Comparison of ENCODE assay signal across 9 cellular contexts in the genomic region with DNA sequence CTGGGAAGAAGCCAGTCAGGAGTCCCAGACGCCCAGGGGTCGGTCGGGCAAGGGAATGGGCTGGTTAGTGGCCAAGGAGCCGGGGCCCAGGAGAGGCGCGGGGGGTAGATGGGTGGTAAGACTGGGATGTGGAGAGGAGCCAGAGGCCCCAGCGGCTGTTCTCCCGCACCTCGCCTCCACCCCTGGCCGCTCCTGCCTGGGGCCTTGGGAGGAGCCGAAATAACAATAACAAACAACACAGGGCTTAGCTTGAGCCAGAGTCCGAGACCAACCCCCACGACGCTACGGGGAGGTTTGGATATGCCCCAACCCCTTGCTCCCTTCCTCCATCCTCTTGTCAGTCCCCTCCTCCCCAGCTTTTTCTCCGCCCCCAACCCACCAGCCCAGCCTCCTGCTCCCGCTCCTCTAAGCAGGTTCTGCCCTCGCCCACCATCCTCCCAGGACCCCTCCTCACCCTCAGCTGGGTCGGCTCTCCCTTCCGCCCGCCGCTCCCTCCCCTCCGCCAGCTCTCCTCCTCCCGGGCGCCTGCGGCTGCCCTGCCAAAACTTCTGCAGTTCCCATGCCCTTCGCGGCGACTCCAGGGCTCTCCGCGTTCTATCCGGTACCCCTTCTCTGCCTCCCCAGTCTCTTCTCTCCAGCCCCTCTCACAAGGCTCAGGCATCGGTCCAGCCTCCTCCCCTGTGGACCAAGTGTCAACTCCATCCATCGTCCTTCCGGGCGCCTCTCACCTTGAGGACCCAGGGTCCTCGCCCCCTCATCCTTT. TPM values are rescaled to one million over a fixed set of nuclear protein-coding genes. Genes with fewer than 3 reads are reported as not detected.
A peak's percentile ranks its signal among the peaks of the same experiment; 100 is the strongest.
DNase-seq lines count a peak whose midpoint lies in the region; ATAC-seq and TF ChIP-seq lines count a peak whose summit lies in the region.
"Had no signal": no experiment of that assay in that cellular context is flagged by ENCODE, and none has a peak within 500 bp of the region (broad histone marks: within the 10 kb centered on the region; RNA-seq: fewer than 3 reads in every experiment).

No MANE protein-coding gene starts in this region.

- H3K9ac ChIP-seq in iPS-18a (ENCODE audit: low read length) (no peak overlapping the region), smooth muscle cell (ENCODE audit: low read depth) (no peak overlapping the region)

- peaks cover 82% of the 10 kb centered on the region for H3K27me3 Mint-ChIP-seq in T-helper 2 cell treated with Interferon-gamma antibody and Interleukin-4, amounts not matched to agents 5 μg/mL and 100 μg/mL, for 36 hours (ENCODE audit: low read depth)
- H3K27me3 Mint-ChIP-seq in activated CD8-positive, alpha-beta T cell treated with anti-CD3 and anti-CD28 coated beads, Interleukin-2, amount 10 ng/mL, durations not matched to agents 7 days and 5 days (ENCODE audit: low read depth), result peaks cover 69% of the 10 kb centered on the region

- peaks cover 24% of the 10 kb centered on the region for H3K36me3 Mint-ChIP-seq in T-helper 2 cell treated with Interferon-gamma antibody and Interleukin-4, amounts not matched to agents 5 μg/mL and 100 μg/mL, for 36 hours (ENCODE audit: low read depth)
- H3K36me3 Mint-ChIP-seq in activated CD8-positive, alpha-beta T cell treated with anti-CD3 and anti-CD28 coated beads, Interleukin-2, amount 10 ng/mL, durations not matched to agents 7 days and 5 days (ENCODE audit: low read depth), result peaks cover 21% of the 10 kb centered on the region

- no peaks in the 10 kb centered on the region for H3F3A ChIP-seq in smooth muscle cell (ENCODE audit: low read depth)

- H4K20me1 ChIP-seq in smooth muscle cell (ENCODE audit: low read depth), result no peaks in the 10 kb centered on the region

- peaks cover 60% of the 10 kb centered on the region for H3K27me3 ChIP-seq in iPS-18a (ENCODE audit: control insufficient read depth, insufficient read depth, low read length)
- peaks cover 95% of the 10 kb centered on the region for H3K27me3 ChIP-seq in smooth muscle cell (ENCODE audit: low read depth)

- H3K9me3 ChIP-seq in iPS-18a (ENCODE audit: control insufficient read depth, low read depth, low read length) (no peaks in the 10 kb centered on the region), smooth muscle cell (replicated peaks; ENCODE audit: low read depth) (no peaks in the 10 kb centered on the region)

- POLR2A ChIA-PET in activated CD8-positive, alpha-beta T cell treated with anti-CD3 and anti-CD28 coated beads, Interleukin-2, amount 10 ng/mL, durations not matched to agents 7 days and 5 days (lab: Charles Lee), result no interaction called here

- H2AFZ ChIP-seq in smooth muscle cell (ENCODE audit: low read depth), result no peak overlapping the region

- H3K27ac Mint-ChIP-seq in T-helper 2 cell treated with Interferon-gamma antibody and Interleukin-4, amounts not matched to agents 5 μg/mL and 100 μg/mL, for 36 hours, result no peak overlapping the region
- no peak overlapping the region for H3K27ac Mint-ChIP-seq in activated CD8-positive, alpha-beta T cell treated with anti-CD3 and anti-CD28 coated beads, Interleukin-2, amount 10 ng/mL, durations not matched to agents 7 days and 5 days
- H3K27ac Mint-ChIP-seq: immature natural killer cell had no signal

- H3K36me3 ChIP-seq in iPS-18a (ENCODE audit: control insufficient read depth, low read depth, low read length), result peaks cover 4% of the 10 kb centered on the region
- no peaks in the 10 kb centered on the region for H3K36me3 ChIP-seq in smooth muscle cell (ENCODE audit: low read depth)

- DNase-seq in T-helper 2 cell treated with Interferon-gamma antibody and Interleukin-4, amounts not matched to agents 5 μg/mL and 100 μg/mL, for 36 hours (ENCODE audit: low spot score), result no peak
- DNase-seq in T-helper 2 cell (no peak), smooth muscle cell (lab: John Stamatoyannopoulos, UW; ENCODE audit: unreplicated experiment) (no peak), NCI-H345 treated with DMSO at 0.1 percent for 48 hours (lab: John Stamatoyannopoulos, UW; ENCODE audit: unreplicated experiment) (no peak), KG1 (lab: John Stamatoyannopoulos, UW) (no peak)
- no peak for DNase-seq in activated CD8-positive, alpha-beta T cell treated with anti-CD3 and anti-CD28 coated beads, Interleukin-2, amount 10 ng/mL, durations not matched to agents 7 days and 5 days
- DNase-seq: immature natural killer cell had no signal

- H3K9me3 Mint-ChIP-seq in T-helper 2 cell treated with Interferon-gamma antibody and Interleukin-4, amounts not matched to agents 5 μg/mL and 100 μg/mL, for 36 hours, result no peaks in the 10 kb centered on the region
- no peaks in the 10 kb centered on the region for H3K9me3 Mint-ChIP-seq in activated CD8-positive, alpha-beta T cell treated with anti-CD3 and anti-CD28 coated beads, Interleukin-2, amount 10 ng/mL, durations not matched to agents 7 days and 5 days (ENCODE audit: insufficient read depth)

- no peak for TF ChIP-seq CTCF in smooth muscle cell (IDR thresholded peaks at IDR 0.05; ENCODE audit: borderline replicate concordance, insufficient read depth, poor library complexity, severe bottlenecking)

- CTCF ChIA-PET in activated CD8-positive, alpha-beta T cell treated with anti-CD3 and anti-CD28 coated beads, Interleukin-2, amount 10 ng/mL, durations not matched to agents 7 days and 5 days (lab: Charles Lee), result interaction anchor here (0.9 to 2.5 kb wide), 3 partner anchors 8 to 57 kb away, joined by 4 to 12 read pairs (median 11); a partner anchor contains a TSS

- H3K4me3 ChIP-seq in iPS-18a (ENCODE audit: low read length) (peak overlapping the region; percentile 63), smooth muscle cell (peak overlapping the region; percentile 44)

- 2% methylated on average over 26 of the region's 37 CpGs for WGBS in smooth muscle cell (ENCODE audit: low lambda C conversion rate)

- H3K27ac ChIP-seq in iPS-18a (ENCODE audit: low read length) (no peak overlapping the region), smooth muscle cell (ENCODE audit: low read depth) (no peak overlapping the region)

- H3K79me2 ChIP-seq in smooth muscle cell (ENCODE audit: low read depth), result no peaks in the 10 kb centered on the region

- H3K4me1 ChIP-seq in iPS-18a (ENCODE audit: control insufficient read depth, low read depth, low read length) (no peaks in the 10 kb centered on the region), smooth muscle cell (ENCODE audit: low read depth) (peaks cover 13% of the 10 kb centered on the region)

- ATAC-seq in activated CD8-positive, alpha-beta T cell treated with anti-CD3 and anti-CD28 coated beads, Interleukin-2, amount 10 ng/mL, durations not matched to agents 7 days and 5 days, result no peak
- no peak for ATAC-seq in GM19455 (IDR thresholded peaks at IDR 0.05; ENCODE audit: unreplicated experiment)

- peaks cover 37% of the 10 kb centered on the region for H3K4me1 Mint-ChIP-seq in T-helper 2 cell treated with Interferon-gamma antibody and Interleukin-4, amounts not matched to agents 5 μg/mL and 100 μg/mL, for 36 hours (ENCODE audit: low read depth)
- peaks cover 50% of the 10 kb centered on the region for H3K4me1 Mint-ChIP-seq in activated CD8-positive, alpha-beta T cell treated with anti-CD3 and anti-CD28 coated beads, Interleukin-2, amount 10 ng/mL, durations not matched to agents 7 days and 5 days (ENCODE audit: low read depth)

- peak overlapping the region; percentile 83 for H3K4me2 ChIP-seq in smooth muscle cell

- H3K4me3 Mint-ChIP-seq in T-helper 2 cell treated with Interferon-gamma antibody and Interleukin-4, amounts not matched to agents 5 μg/mL and 100 μg/mL, for 36 hours, result peak overlapping the region; percentile 16
- peak overlapping the region; percentile 24 for H3K4me3 Mint-ChIP-seq in activated CD8-positive, alpha-beta T cell treated with anti-CD3 and anti-CD28 coated beads, Interleukin-2, amount 10 ng/mL, durations not matched to agents 7 days and 5 days
- H3K4me3 Mint-ChIP-seq: immature natural killer cell had no signal

RNA-seq across cellular contexts. Expression of a gene that starts 1.1 kb away (rescaled TPM):
- not detected for total RNA-seq in activated CD8-positive, alpha-beta T cell treated with anti-CD3 and anti-CD28 coated beads, Interleukin-2, amount 10 ng/mL, durations not matched to agents 7 days and 5 days
- total RNA-seq in smooth muscle cell, result 0.18 and 0.90 TPM in 2 replicates
- polyA plus RNA-seq in smooth muscle cell, result 0.70 and 0.74 TPM in 2 replicates
- polyA plus RNA-seq: immature natural killer cell had no signal

RNA-seq across cellular contexts. Expression of a gene that starts 7.5 kb away (rescaled TPM):
- 10 to 100 TPM; 48.1 to 50.3 TPM for total RNA-seq in activated CD8-positive, alpha-beta T cell treated with anti-CD3 and anti-CD28 coated beads, Interleukin-2, amount 10 ng/mL, durations not matched to agents 7 days and 5 days
- 48.8 and 63.4 TPM in 2 replicates for total RNA-seq in smooth muscle cell
- 76.8 and 80.2 TPM in 2 replicates for polyA plus RNA-seq in smooth muscle cell

RNA-seq across cellular contexts. Expression of a gene that starts 13.4 kb away (rescaled TPM):
- 10 to 100 TPM; 52.3 to 60.4 TPM for total RNA-seq in activated CD8-positive, alpha-beta T cell treated with anti-CD3 and anti-CD28 coated beads, Interleukin-2, amount 10 ng/mL, durations not matched to agents 7 days and 5 days
- total RNA-seq in smooth muscle cell, result 17.3 and 21.0 TPM in 2 replicates
- 35.1 and 41.7 TPM in 2 replicates for polyA plus RNA-seq in smooth muscle cell

RNA-seq across cellular contexts. Expression of a gene that starts 38.4 kb away (rescaled TPM):
- total RNA-seq in activated CD8-positive, alpha-beta T cell treated with anti-CD3 and anti-CD28 coated beads, Interleukin-2, amount 10 ng/mL, durations not matched to agents 7 days and 5 days, result not detected
- total RNA-seq in smooth muscle cell, result 0.18 TPM in 1 of 2 replicates, not detected in the other
- polyA plus RNA-seq in smooth muscle cell, result not detected in 2 replicates
- polyA plus RNA-seq: immature natural killer cell had no signal
